ENCODE assay signal across 16 cellular contexts in the genomic region with DNA sequence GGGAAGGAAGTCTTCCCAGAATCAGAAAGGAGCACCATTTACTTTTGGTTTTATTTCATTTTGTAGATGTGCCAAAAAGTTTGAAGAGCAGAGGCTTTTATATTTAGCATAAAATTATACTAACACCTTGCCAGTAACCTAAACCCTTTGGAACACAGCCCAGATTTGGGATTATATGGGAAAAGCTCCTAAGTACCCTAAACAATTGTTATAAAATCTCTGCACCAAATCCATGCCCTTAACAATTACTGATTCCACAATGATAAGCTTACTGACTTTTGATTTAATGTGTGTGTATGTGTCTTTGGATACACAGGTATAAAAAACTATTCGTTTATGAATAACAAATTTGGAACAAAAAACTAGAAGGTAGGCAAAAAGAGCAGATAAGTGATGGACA. TPM values are rescaled to one million over a fixed set of nuclear protein-coding genes. Genes with fewer than 3 reads are reported as not detected.
DNase-seq lines count a peak whose midpoint lies in the region; ATAC-seq and TF ChIP-seq lines count a peak whose summit lies in the region.
"Had no signal": no experiment of that assay in that cellular context is flagged by ENCODE, and none has a peak within 500 bp of the region (broad histone marks: within the 10 kb centered on the region; RNA-seq: fewer than 3 reads in every experiment).

No MANE protein-coding gene starts in this region.

- H3K9ac ChIP-seq in H9 (ENCODE audit: extremely low read depth, insufficient read length, low read length): no peak overlapping the region

- no peak overlapping the region for H2AK5ac ChIP-seq in H9 (ENCODE audit: insufficient read length, low read length)

- H2BK15ac ChIP-seq in H9 (ENCODE audit: low read depth, low read length): no peak overlapping the region

- WGBS in body of pancreas, 2 donors: 33 to 48% methylated on average over 1 of the region's 1 CpG
- WGBS in H9 (ENCODE audit: extremely low coverage, insufficient read length, low lambda C conversion rate): no CpG with 5 or more reads among the region's 1 CpG

- H3K27me3 ChIP-seq in body of pancreas (no peaks in the 10 kb centered on the region), H9 (ENCODE audit: insufficient read depth, low read length) (no peaks in the 10 kb centered on the region)

- no peak overlapping the region for H2BK120ac ChIP-seq in H9 (ENCODE audit: low read depth, low read length, poor library complexity, severe bottlenecking)

- H3K18ac ChIP-seq in H9 (ENCODE audit: insufficient read length, low read depth, low read length): no peak overlapping the region

- no peak overlapping the region for H2BK12ac ChIP-seq in H9 (ENCODE audit: insufficient read length, low read depth, low read length)

- no peaks in the 10 kb centered on the region for H4K20me1 ChIP-seq in H9 (ENCODE audit: control insufficient read depth, insufficient read depth, insufficient read length)

- H3K9me3 ChIP-seq in body of pancreas: no peaks in the 10 kb centered on the region
- no peaks in the 10 kb centered on the region for H3K9me3 ChIP-seq in H9 (ENCODE audit: control insufficient read depth, low read depth, low read length)
- H3K9me3 ChIP-seq: A549 had no signal

- H3K79me1 ChIP-seq in H9 (ENCODE audit: insufficient read depth, low read depth, low read length, poor library complexity, severe bottlenecking): no peaks in the 10 kb centered on the region

- H3K27me3 Mint-ChIP-seq in H9 (ENCODE audit: low read depth): no peaks in the 10 kb centered on the region; the same call in 1 of the 2 replicates

- H3T11ph ChIP-seq in H9 (ENCODE audit: low read length): no peak overlapping the region

- H3K27ac ChIP-seq in body of pancreas (no peak overlapping the region), H9 (ENCODE audit: insufficient read length, low read depth, low read length) (no peak overlapping the region)
- H3K27ac ChIP-seq: A549 had no signal

- H3K4me1 Mint-ChIP-seq in H9: no peaks in the 10 kb centered on the region
- H3K4me1 Mint-ChIP-seq: CD14-positive monocyte had no signal

- H3K36me3 Mint-ChIP-seq in H9 (ENCODE audit: insufficient read depth in 1 of 3, low read depth in 3 of 3): no peaks in the 10 kb centered on the region
- H3K36me3 Mint-ChIP-seq: CD14-positive monocyte had no signal

- peak; percentile 27 for DNase-seq in NCI-H2171 treated with DMSO at 0.1 percent for 48 hours (lab: John Stamatoyannopoulos, UW)
- no peak for DNase-seq in NCI-H2171 (lab: John Stamatoyannopoulos, UW)
- peak; percentile 17 for DNase-seq in NCI-H2029 treated with DMSO at 0.1 percent for 48 hours (lab: John Stamatoyannopoulos, UW)
- DNase-seq in NCI-H69 (lab: John Stamatoyannopoulos, UW): peak; percentile 64
- DNase-seq in body of pancreas: no peak
- no peak for DNase-seq in H9
- DNase-seq: Calu3, IMR-90, Kasumi-1, NCI-H446 treated with DMSO at 0.1 percent for 48 hours, T1000 had no signal

- no peak overlapping the region for H4K5ac ChIP-seq in H9 (ENCODE audit: insufficient read length, low read depth, low read length)

- no peak overlapping the region for H3K4me3 Mint-ChIP-seq in H9
- H3K4me3 Mint-ChIP-seq: CD14-positive monocyte had no signal

- H3K79me2 ChIP-seq in H9 (ENCODE audit: insufficient read depth, low read length): no peaks in the 10 kb centered on the region

- H2BK20ac ChIP-seq in H9 (ENCODE audit: low read depth, low read length, poor library complexity, severe bottlenecking): no peak overlapping the region

- TF ChIP-seq POLR2A in body of pancreas (IDR thresholded peaks at IDR 0.05): no peak

- H2BK5ac ChIP-seq in H9 (ENCODE audit: insufficient read length, low read length): no peak overlapping the region

- intact Hi-C loops in body of pancreas (cut with DNase I): no loop called here

- H4K8ac ChIP-seq in H9 (replicated peaks; ENCODE audit: insufficient read length, low read depth, low read length): no peak overlapping the region

- no peaks in the 10 kb centered on the region for H3K9me3 Mint-ChIP-seq in H9
- H3K9me3 Mint-ChIP-seq: CD14-positive monocyte had no signal

- no peak overlapping the region for H3K27ac Mint-ChIP-seq in H9
- H3K27ac Mint-ChIP-seq: CD14-positive monocyte had no signal

- H3K4ac ChIP-seq in H9 (ENCODE audit: low read depth, low read length): no peak overlapping the region

- no peak overlapping the region for H3K4me3 ChIP-seq in body of pancreas
- H3K4me3 ChIP-seq: A549 had no signal

- H4K91ac ChIP-seq in H9 (ENCODE audit: insufficient read length, low read depth, low read length): no peak overlapping the region

- TF ChIP-seq CTCF in body of pancreas (IDR thresholded peaks at IDR 0.05): no peak
- TF ChIP-seq CTCF in H9 (conservative IDR thresholded peaks at IDR 0.05): no peak

- H3K36me3 ChIP-seq in body of pancreas (replicated peaks in 1 of 2; ENCODE audit: insufficient read depth in 1 of 2, low read depth in 2 of 2): no peaks in the 10 kb centered on the region

- no peak overlapping the region for H3K23ac ChIP-seq in H9 (ENCODE audit: insufficient read length, low read depth, low read length)

- no peak overlapping the region for H2AFZ ChIP-seq in H9 (ENCODE audit: low read length)

- H3K14ac ChIP-seq in H9 (ENCODE audit: insufficient read depth, low read length): no peak overlapping the region

- ATAC-seq in body of pancreas (no peak), HG03045 (IDR thresholded peaks at IDR 0.05; ENCODE audit: unreplicated experiment) (no peak)

- H3K4me2 ChIP-seq in H9 (ENCODE audit: insufficient read depth, insufficient read length, low read length): no peak overlapping the region

- H3K4me1 ChIP-seq in body of pancreas (no peaks in the 10 kb centered on the region), H9 (ENCODE audit: insufficient read depth, low read length) (no peaks in the 10 kb centered on the region)

- no peak overlapping the region for H3K56ac ChIP-seq in H9 (ENCODE audit: insufficient read length, low read depth, low read length)

- H3K23me2 ChIP-seq in H9 (ENCODE audit: insufficient read length, low read depth, low read length, poor library complexity, severe bottlenecking): no peaks in the 10 kb centered on the region

RNA-seq across cellular contexts. Expression of a gene that starts 39.0 kb away (rescaled TPM):
- total RNA-seq in body of pancreas: not detected
- total RNA-seq in H9 (2021): 0.37 and 0.46 TPM in 2 replicates
- total RNA-seq: Calu3, Daoy, HT-29, IMR-90 had no signal

Comparison
In these comparisons a context has a peak if more than half of its experiments do, and no peak if none do; other contexts are left out.
1. DNase-seq: peak in NCI-H2171 treated with DMSO at 0.1 percent for 48 hours (single experiment), NCI-H2029 treated with DMSO at 0.1 percent for 48 hours (single experiment) and NCI-H69 (single experiment); none in NCI-H2171 (single experiment), body of pancreas (0 of 4) and H9 (single experiment).